21 cellular contexts compared by ENCODE assay signal in genomic region chr2:182064024-182064880, GRCh38.
DNase-seq lines count a peak whose midpoint lies in the region; ATAC-seq and TF ChIP-seq lines count a peak whose summit lies in the region.
"Had no signal": no experiment of that assay in that cellular context is flagged by ENCODE, and none has a peak within 500 bp of the region (broad histone marks: within the 10 kb centered on the region; RNA-seq: fewer than 3 reads in every experiment).

No MANE protein-coding gene starts in this region.

- H4K20me1 ChIP-seq in hepatocyte (ENCODE audit: insufficient read depth, poor library complexity, severe bottlenecking) = no peaks in the 10 kb centered on the region

- no peaks in the 10 kb centered on the region for H3K79me2 ChIP-seq in hepatocyte

- TF ChIP-seq CTCF in chondrocyte (IDR thresholded peaks at IDR 0.05) (no peak), hepatocyte (IDR thresholded peaks at IDR 0.05; ENCODE audit: poor library complexity) (no peak)

- H3K27me3 Mint-ChIP-seq in chondrocyte (ENCODE audit: low read depth) = no peaks in the 10 kb centered on the region
- no peaks in the 10 kb centered on the region for H3K27me3 Mint-ChIP-seq in activated T-cell treated with anti-CD3 and anti-CD28 coated beads, Interleukin-2, amount 50 U/mL, for 72 hours (ENCODE audit: low read depth)
- H3K27me3 Mint-ChIP-seq: B cell had no signal

- intact Hi-C loops in posterior vena cava (cut with DNase I) = loop anchor here in 1 of 2 donors (10.0 kb wide), 1 partner anchor 89 kb away; no protein-coding TSS in a partner anchor

- 73% methylated on average over 4 of the region's 4 CpGs for WGBS in hepatocyte (ENCODE audit: low lambda C conversion rate, missing lambda C conversion rate)

- peaks cover 51% of the 10 kb centered on the region for H3K4me1 ChIP-seq in hepatocyte (ENCODE audit: insufficient read depth)

- H3K27me3 ChIP-seq in hepatocyte = no peaks in the 10 kb centered on the region
- H3K27me3 ChIP-seq: cardiac muscle cell, upper lobe of left lung had no signal

- no peak overlapping the region for H3K4me3 Mint-ChIP-seq in chondrocyte (ENCODE audit: unreplicated experiment)
- H3K4me3 Mint-ChIP-seq in activated T-cell treated with anti-CD3 and anti-CD28 coated beads, Interleukin-2, amount 50 U/mL, for 72 hours = no peak overlapping the region
- H3K4me3 Mint-ChIP-seq: B cell; endodermal cell; naive B cell; T-helper 1 cell treated with Interleukin-12 subunit alpha and Interleukin-12 subunit beta and Interleukin-4 antibody, amounts not matched to agents 30 μg/mL and 1 μg/mL, for 36 hours had no signal

- peak overlapping the region; percentile 11 for H3K27ac ChIP-seq in hepatocyte
- H3K27ac ChIP-seq: cardiac muscle cell had no signal

- no peaks in the 10 kb centered on the region for H3K9me3 ChIP-seq in hepatocyte (ENCODE audit: low read depth)
- H3K9me3 ChIP-seq: upper lobe of left lung had no signal

- no peaks in the 10 kb centered on the region for H3K36me3 ChIP-seq in hepatocyte (replicated peaks; ENCODE audit: insufficient read depth, low read depth)
- H3K36me3 ChIP-seq: cardiac muscle cell, upper lobe of left lung had no signal

- no peaks in the 10 kb centered on the region for H3K9me2 ChIP-seq in hepatocyte (replicated peaks; ENCODE audit: insufficient read depth)

- peak overlapping the region; percentile 45 for H3K4me2 ChIP-seq in hepatocyte

- no peak overlapping the region for H3K4me3 ChIP-seq in hepatocyte
- H3K4me3 ChIP-seq: cardiac muscle cell, upper lobe of left lung had no signal

- no peaks in the 10 kb centered on the region for H3K9me3 Mint-ChIP-seq in chondrocyte (ENCODE audit: low read depth)
- H3K9me3 Mint-ChIP-seq in activated T-cell treated with anti-CD3 and anti-CD28 coated beads, Interleukin-2, amount 50 U/mL, for 72 hours = no peaks in the 10 kb centered on the region
- H3K9me3 Mint-ChIP-seq: endodermal cell; naive B cell; T-helper 1 cell treated with Interleukin-12 subunit alpha and Interleukin-12 subunit beta and Interleukin-4 antibody, amounts not matched to agents 30 μg/mL and 1 μg/mL, for 36 hours had no signal

- ATAC-seq in activated T-cell treated with anti-CD3 and anti-CD28 coated beads, Interleukin-2, amount 50 U/mL, for 72 hours (replicated peaks in 1 of 2) = no peak
- ATAC-seq: activated CD4-positive, CD25-positive, alpha-beta regulatory T cell treated with anti-CD3 and anti-CD28 coated beads, Interleukin-2, amount 50 U/mL, for 24 hours; left colon; Panc1 had no signal

- peak overlapping the region; percentile 59 for H3K27ac Mint-ChIP-seq in chondrocyte (ENCODE audit: unreplicated experiment)
- H3K27ac Mint-ChIP-seq in activated T-cell treated with anti-CD3 and anti-CD28 coated beads, Interleukin-2, amount 50 U/mL, for 72 hours = no peak overlapping the region
- H3K27ac Mint-ChIP-seq: B cell; endodermal cell; naive B cell; T-helper 1 cell treated with Interleukin-12 subunit alpha and Interleukin-12 subunit beta and Interleukin-4 antibody, amounts not matched to agents 30 μg/mL and 1 μg/mL, for 36 hours had no signal

- DNase-seq in NCI-H2081 treated with DMSO at 0.1 percent for 48 hours (lab: John Stamatoyannopoulos, UW) = peak; percentile 11
- no peak for DNase-seq in chondrocyte (ENCODE audit: low spot score)
- DNase-seq in hepatocyte (ENCODE audit: low spot score) = no peak
- peak; percentile 44 for DNase-seq in stromal cell of bone marrow (ENCODE audit: low read depth)
- no peak for DNase-seq in NK-92 treated with Interleukin-12 subunit alpha and Interleukin-12 subunit beta, amount 100 ng/mL, for 24 hours (lab: John Stamatoyannopoulos, UW)
- no peak for DNase-seq in amniotic stem cell (lab: John Stamatoyannopoulos, UW)
- no peak for DNase-seq in activated T-cell treated with anti-CD3 and anti-CD28 coated beads, Interleukin-2, amount 50 U/mL, for 72 hours
- DNase-seq in posterior vena cava (ENCODE audit: low spot score) = no peak
- DNase-seq: activated naive CD4-positive, alpha-beta T cell treated with Interleukin-2 at 50 U/mL for 16 hours; endodermal cell; naive B cell; NCI-H187 treated with DMSO at 0.1 percent for 48 hours; NCI-H526; stimulated activated CD8-positive, alpha-beta memory T cell treated with anti-CD3 and anti-CD28 coated beads, Interleukin-4, amount 100 ng/mL, for 48 hours; upper lobe of left lung had no signal

- H3K36me3 Mint-ChIP-seq in chondrocyte (ENCODE audit: low read depth) = no peaks in the 10 kb centered on the region
- no peaks in the 10 kb centered on the region for H3K36me3 Mint-ChIP-seq in activated T-cell treated with anti-CD3 and anti-CD28 coated beads, Interleukin-2, amount 50 U/mL, for 72 hours (ENCODE audit: insufficient read depth in 2 of 2)
- H3K36me3 Mint-ChIP-seq: naive B cell had no signal

- peaks cover 44% of the 10 kb centered on the region for H3K4me1 Mint-ChIP-seq in chondrocyte (ENCODE audit: low read depth)
- H3K4me1 Mint-ChIP-seq in activated T-cell treated with anti-CD3 and anti-CD28 coated beads, Interleukin-2, amount 50 U/mL, for 72 hours (ENCODE audit: low read depth) = no peaks in the 10 kb centered on the region
- H3K4me1 Mint-ChIP-seq: B cell, naive B cell had no signal

- peak overlapping the region; percentile 21 for H2AFZ ChIP-seq in hepatocyte

Comparison
In these comparisons a context has a peak if more than half of its experiments do, and no peak if none do; other contexts are left out.
1. DNase-seq: peak in NCI-H2081 treated with DMSO at 0.1 percent for 48 hours (single experiment) and stromal cell of bone marrow (single experiment); none in chondrocyte (single experiment), hepatocyte (single experiment), NK-92 treated with Interleukin-12 subunit alpha and Interleukin-12 subunit beta, amount 100 ng/mL, for 24 hours (single experiment), amniotic stem cell (single experiment), activated T-cell treated with anti-CD3 and anti-CD28 coated beads, Interleukin-2, amount 50 U/mL, for 72 hours (0 of 2) and posterior vena cava (single experiment).